1 cellular context compared by ENCODE assay signal in the genomic region with DNA sequence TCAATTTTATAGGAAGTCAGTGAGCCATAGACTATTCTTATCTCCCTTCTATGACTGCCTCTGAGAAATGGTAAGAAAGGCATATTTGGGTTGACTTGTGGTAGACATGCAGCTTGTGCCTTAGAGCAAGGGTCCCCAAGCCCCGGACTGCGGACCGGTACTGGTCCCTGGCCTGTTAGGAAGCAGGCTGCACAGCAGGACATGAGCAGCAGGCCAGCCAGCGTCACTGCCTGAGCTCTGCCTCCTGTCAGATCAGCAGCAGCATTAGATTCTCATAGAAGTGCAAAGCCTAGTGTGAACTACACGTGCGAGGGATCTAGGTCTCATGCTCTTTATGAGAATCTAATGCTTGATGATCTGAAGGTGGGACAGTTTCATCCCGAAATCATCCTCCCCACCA.
TF ChIP-seq lines count a peak whose summit lies in the region.

No MANE protein-coding gene starts in this region.

TF ChIP-seq in SK-N-SH treated with all-trans-retinoic acid at 6 μM for 48 hours, 23 proteins besides CTCF, POLR2A, EP300 and RAD21 (continued from another document):
- TF ChIP-seq, protein P1, sequence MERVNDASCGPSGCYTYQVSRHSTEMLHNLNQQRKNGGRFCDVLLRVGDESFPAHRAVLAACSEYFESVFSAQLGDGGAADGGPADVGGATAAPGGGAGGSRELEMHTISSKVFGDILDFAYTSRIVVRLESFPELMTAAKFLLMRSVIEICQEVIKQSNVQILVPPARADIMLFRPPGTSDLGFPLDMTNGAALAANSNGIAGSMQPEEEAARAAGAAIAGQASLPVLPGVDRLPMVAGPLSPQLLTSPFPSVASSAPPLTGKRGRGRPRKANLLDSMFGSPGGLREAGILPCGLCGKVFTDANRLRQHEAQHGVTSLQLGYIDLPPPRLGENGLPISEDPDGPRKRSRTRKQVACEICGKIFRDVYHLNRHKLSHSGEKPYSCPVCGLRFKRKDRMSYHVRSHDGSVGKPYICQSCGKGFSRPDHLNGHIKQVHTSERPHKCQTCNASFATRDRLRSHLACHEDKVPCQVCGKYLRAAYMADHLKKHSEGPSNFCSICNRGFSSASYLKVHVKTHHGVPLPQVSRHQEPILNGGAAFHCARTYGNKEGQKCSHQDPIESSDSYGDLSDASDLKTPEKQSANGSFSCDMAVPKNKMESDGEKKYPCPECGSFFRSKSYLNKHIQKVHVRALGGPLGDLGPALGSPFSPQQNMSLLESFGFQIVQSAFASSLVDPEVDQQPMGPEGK (CRISPR knock-in tag; IDR thresholded peaks at IDR 0.05; ENCODE audit: borderline replicate concordance), result no peak
- no peak for TF ChIP-seq ARNTL (CRISPR knock-in tag; IDR thresholded peaks at IDR 0.05; ENCODE audit: borderline replicate concordance, low read depth)
- no peak for TF ChIP-seq ZFP3 (CRISPR knock-in tag; IDR thresholded peaks at IDR 0.05)
- TF ChIP-seq BACH2 (CRISPR knock-in tag; IDR thresholded peaks at IDR 0.05; ENCODE audit: borderline replicate concordance), result no peak
- TF ChIP-seq ZNF8 (CRISPR knock-in tag; IDR thresholded peaks at IDR 0.05), result no peak
- TF ChIP-seq, protein P2, sequence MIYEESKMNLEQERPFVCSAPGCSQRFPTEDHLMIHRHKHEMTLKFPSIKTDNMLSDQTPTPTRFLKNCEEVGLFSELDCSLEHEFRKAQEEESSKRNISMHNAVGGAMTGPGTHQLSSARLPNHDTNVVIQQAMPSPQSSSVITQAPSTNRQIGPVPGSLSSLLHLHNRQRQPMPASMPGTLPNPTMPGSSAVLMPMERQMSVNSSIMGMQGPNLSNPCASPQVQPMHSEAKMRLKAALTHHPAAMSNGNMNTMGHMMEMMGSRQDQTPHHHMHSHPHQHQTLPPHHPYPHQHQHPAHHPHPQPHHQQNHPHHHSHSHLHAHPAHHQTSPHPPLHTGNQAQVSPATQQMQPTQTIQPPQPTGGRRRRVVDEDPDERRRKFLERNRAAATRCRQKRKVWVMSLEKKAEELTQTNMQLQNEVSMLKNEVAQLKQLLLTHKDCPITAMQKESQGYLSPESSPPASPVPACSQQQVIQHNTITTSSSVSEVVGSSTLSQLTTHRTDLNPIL (CRISPR knock-in tag; IDR thresholded peaks at IDR 0.05; ENCODE audit: low read depth), result no peak
- no peak for TF ChIP-seq ZNF70 (CRISPR knock-in tag; IDR thresholded peaks at IDR 0.05)
- no peak for TF ChIP-seq PPARA (CRISPR knock-in tag; IDR thresholded peaks at IDR 0.05; ENCODE audit: borderline replicate concordance)
- TF ChIP-seq CSRNP3 (CRISPR knock-in tag; IDR thresholded peaks at IDR 0.05), result no peak
- no peak for TF ChIP-seq RARB (CRISPR knock-in tag; IDR thresholded peaks at IDR 0.05)
- TF ChIP-seq ZNF565 (CRISPR knock-in tag; conservative IDR thresholded peaks at IDR 0.05; ENCODE audit: low read depth), result no peak
- TF ChIP-seq, protein P3, sequence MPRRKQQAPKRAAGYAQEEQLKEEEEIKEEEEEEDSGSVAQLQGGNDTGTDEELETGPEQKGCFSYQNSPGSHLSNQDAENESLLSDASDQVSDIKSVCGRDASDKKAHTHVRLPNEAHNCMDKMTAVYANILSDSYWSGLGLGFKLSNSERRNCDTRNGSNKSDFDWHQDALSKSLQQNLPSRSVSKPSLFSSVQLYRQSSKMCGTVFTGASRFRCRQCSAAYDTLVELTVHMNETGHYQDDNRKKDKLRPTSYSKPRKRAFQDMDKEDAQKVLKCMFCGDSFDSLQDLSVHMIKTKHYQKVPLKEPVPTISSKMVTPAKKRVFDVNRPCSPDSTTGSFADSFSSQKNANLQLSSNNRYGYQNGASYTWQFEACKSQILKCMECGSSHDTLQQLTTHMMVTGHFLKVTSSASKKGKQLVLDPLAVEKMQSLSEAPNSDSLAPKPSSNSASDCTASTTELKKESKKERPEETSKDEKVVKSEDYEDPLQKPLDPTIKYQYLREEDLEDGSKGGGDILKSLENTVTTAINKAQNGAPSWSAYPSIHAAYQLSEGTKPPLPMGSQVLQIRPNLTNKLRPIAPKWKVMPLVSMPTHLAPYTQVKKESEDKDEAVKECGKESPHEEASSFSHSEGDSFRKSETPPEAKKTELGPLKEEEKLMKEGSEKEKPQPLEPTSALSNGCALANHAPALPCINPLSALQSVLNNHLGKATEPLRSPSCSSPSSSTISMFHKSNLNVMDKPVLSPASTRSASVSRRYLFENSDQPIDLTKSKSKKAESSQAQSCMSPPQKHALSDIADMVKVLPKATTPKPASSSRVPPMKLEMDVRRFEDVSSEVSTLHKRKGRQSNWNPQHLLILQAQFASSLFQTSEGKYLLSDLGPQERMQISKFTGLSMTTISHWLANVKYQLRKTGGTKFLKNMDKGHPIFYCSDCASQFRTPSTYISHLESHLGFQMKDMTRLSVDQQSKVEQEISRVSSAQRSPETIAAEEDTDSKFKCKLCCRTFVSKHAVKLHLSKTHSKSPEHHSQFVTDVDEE (CRISPR knock-in tag; IDR thresholded peaks at IDR 0.05), result no peak
- no peak for TF ChIP-seq ZFP30 (CRISPR knock-in tag; IDR thresholded peaks at IDR 0.05)
- no peak for TF ChIP-seq OSR1 (CRISPR knock-in tag; IDR thresholded peaks at IDR 0.05)
- no peak for TF ChIP-seq CSDC2 (CRISPR knock-in tag; IDR thresholded peaks at IDR 0.05)
- no peak for TF ChIP-seq ESRRG (CRISPR knock-in tag; IDR thresholded peaks at IDR 0.05)
- no peak for TF ChIP-seq ZC3H10 (CRISPR knock-in tag; IDR thresholded peaks at IDR 0.05)
- no peak for TF ChIP-seq SNAI2 (CRISPR knock-in tag; IDR thresholded peaks at IDR 0.05)
